18 cellular contexts compared by ENCODE assay signal in genomic region chr19:50238043-50238442, GRCh38. TPM values are rescaled to one million over a fixed set of nuclear protein-coding genes. Genes with fewer than 3 reads are reported as not detected.
"Had no signal": no experiment of that assay in that cellular context is flagged by ENCODE, and none has a peak within 500 bp of the region (broad histone marks: within the 10 kb centered on the region; RNA-seq: fewer than 3 reads in every experiment).

No MANE protein-coding gene starts in this region.

- H3K9me3 ChIP-seq: MG63, SJCRH30 had no signal

- H3K4me3 ChIP-seq: MG63, SJCRH30 had no signal

- DNase-seq: IMR-90, KG1, MG63, NCI-H1092, NCI-H1105 treated with DMSO at 0.1 percent for 48 hours, NCI-H1417 treated with DMSO at 0.1 percent for 48 hours, NCI-H1694 treated with DMSO at 0.1 percent for 48 hours, NCI-H2081 treated with DMSO at 0.1 percent for 48 hours, NCI-H2171, NCI-H226, NCI-H446, NCI-H524 treated with DMSO at 0.1 percent for 48 hours, NCI-H774, SHP77 treated with DMSO at 0.1 percent for 48 hours, SJCRH30 had no signal

- H3K27ac ChIP-seq: SJCRH30 had no signal

- H3K36me3 ChIP-seq: MG63 had no signal

- ATAC-seq: HepG2, SK-N-SH treated with all-trans-retinoic acid at 6 μM for 48 hours had no signal

- H3K27me3 ChIP-seq: SJCRH30 had no signal

RNA-seq across cellular contexts. Expression of gene MYH14, which starts 34.6 kb away (rescaled TPM):
- total RNA-seq: HT1080, IMR-90 had no signal
